In genomic region chr1:203304919-203305808, GRCh38 we compare ENCODE assay signal across 8 cellular contexts. TPM values are rescaled to one million over a fixed set of nuclear protein-coding genes. Genes with fewer than 3 reads are reported as not detected.
A peak's percentile ranks its signal among the peaks of the same experiment; 100 is the strongest.
DNase-seq lines count a peak whose midpoint lies in the region; ATAC-seq and TF ChIP-seq lines count a peak whose summit lies in the region.

Gene BTG2 (plus strand): TSS chr1:203305519. CDS start chr1:203305607, 88 bp downstream.

- peak within 1 kb of the TSS; percentile 91 for H3K27ac ChIP-seq in epithelial cell of prostate

- ATAC-seq in GM21576 (IDR thresholded peaks at IDR 0.05; ENCODE audit: unreplicated experiment) (peak; percentile 72), mucosa of descending colon (peak; percentile 91)

- DNase-seq in DMS114 treated with DMSO at 0.1 percent for 48 hours (lab: John Stamatoyannopoulos, UW; ENCODE audit: unreplicated experiment) (peak; percentile 35), OCI-M1 (lab: John Stamatoyannopoulos, UW) (peak; percentile 94), activated T-cell treated with anti-CD3 and anti-CD28 coated beads for 48 hours (ENCODE audit: low read depth) (peak; percentile 87), epithelial cell of prostate (ENCODE audit: low read depth, low spot score) (peak; percentile 66), mucosa of descending colon (peak; percentile 95 to 96 (median 95))
- DNase-seq in stimulated activated CD8-positive, alpha-beta memory T cell treated with anti-CD3 and anti-CD28 coated beads, Interleukin-4, amount 100 ng/mL, for 24 hours (ENCODE audit: low read depth), result peak; percentile 83

- no peaks in the 10 kb centered on the region for H3K36me3 ChIP-seq in mucosa of descending colon (ENCODE audit: low read depth)

- H3K9me3 ChIP-seq in mucosa of descending colon, result no peaks in the 10 kb centered on the region

- intact Hi-C loops in mucosa of descending colon (cut with DNase I, micrococcal nuclease), result no loop called here

- no peak for TF ChIP-seq EP300 in Ishikawa (IDR thresholded peaks at IDR 0.05; ENCODE audit: borderline replicate concordance)

- H3K4me1 ChIP-seq in mucosa of descending colon (ENCODE audit: low read depth), result peaks cover 23% of the 10 kb centered on the region

- no peak for TF ChIP-seq CTCF in mucosa of descending colon (IDR thresholded peaks at IDR 0.05)

- peak within 1 kb of the TSS; percentile 99 for H3K4me3 ChIP-seq in mucosa of descending colon

- TF ChIP-seq RAD21 in Ishikawa (IDR thresholded peaks at IDR 0.05; ENCODE audit: low read depth), result no peak

TF ChIP-seq in Ishikawa, 13 proteins besides CTCF, POLR2A, EP300 and RAD21:
- no peak for TF ChIP-seq TEAD4 (IDR thresholded peaks at IDR 0.05)
- no peak for TF ChIP-seq REST (IDR thresholded peaks at IDR 0.05; ENCODE audit: low read depth)
- no peak for TF ChIP-seq FOXM1 (IDR thresholded peaks at IDR 0.05; ENCODE audit: borderline replicate concordance, low read depth)
- no peak for TF ChIP-seq CEBPB (IDR thresholded peaks at IDR 0.05)
- TF ChIP-seq ZBTB7A (IDR thresholded peaks at IDR 0.05; ENCODE audit: low read depth), result no peak
- TF ChIP-seq TAF1 (IDR thresholded peaks at IDR 0.05; ENCODE audit: low read depth), result peak; percentile 80
- TF ChIP-seq CREB1 (IDR thresholded peaks at IDR 0.05; ENCODE audit: low read depth), result no peak
- peak; percentile 58; the same call in 1 of the 2 replicates for TF ChIP-seq MAX (IDR thresholded peaks at IDR 0.05)
- TF ChIP-seq EGR1 (IDR thresholded peaks at IDR 0.05), result peak; percentile 51; the same call in 1 of the 2 replicates
- TF ChIP-seq YY1 (IDR thresholded peaks at IDR 0.05; ENCODE audit: low read depth), result no peak
- TF ChIP-seq TCF12 (IDR thresholded peaks at IDR 0.05; ENCODE audit: low read depth), result 0 out of 2 replicates have a peak, but pooled peaks have one; percentile 31
- TF ChIP-seq NFIC (IDR thresholded peaks at IDR 0.05), result no peak
- no peak for TF ChIP-seq USF1 (IDR thresholded peaks at IDR 0.05)
TF ChIP-seq in Ishikawa: peak in this region for 4.

RNA-seq across cellular contexts. Expression of gene BTG2, which starts in this region (rescaled TPM):
- 100 to 1,000 TPM in 1 of 3 donors, 10 to 100 TPM in 2; 65.7 to 406 (median 69.1) TPM for total RNA-seq in mucosa of descending colon

Comparison
In these comparisons a context has a peak if more than half of its experiments do, and no peak if none do; other contexts are left out.
1. Peak in every context shown above with its lines: DNase-seq, ATAC-seq, H3K4me3 ChIP-seq and H3K27ac ChIP-seq.
2. DNase-seq: peak in every context shown above with its lines; median percentile 95 in mucosa of descending colon; 94 in OCI-M1; 87 in activated T-cell treated with anti-CD3 and anti-CD28 coated beads for 48 hours; 83 in stimulated activated CD8-positive, alpha-beta memory T cell treated with anti-CD3 and anti-CD28 coated beads, Interleukin-4, amount 100 ng/mL, for 24 hours; 66 in epithelial cell of prostate; 35 in DMS114 treated with DMSO at 0.1 percent for 48 hours.